9 cellular contexts compared by ENCODE assay signal in the genomic region with DNA sequence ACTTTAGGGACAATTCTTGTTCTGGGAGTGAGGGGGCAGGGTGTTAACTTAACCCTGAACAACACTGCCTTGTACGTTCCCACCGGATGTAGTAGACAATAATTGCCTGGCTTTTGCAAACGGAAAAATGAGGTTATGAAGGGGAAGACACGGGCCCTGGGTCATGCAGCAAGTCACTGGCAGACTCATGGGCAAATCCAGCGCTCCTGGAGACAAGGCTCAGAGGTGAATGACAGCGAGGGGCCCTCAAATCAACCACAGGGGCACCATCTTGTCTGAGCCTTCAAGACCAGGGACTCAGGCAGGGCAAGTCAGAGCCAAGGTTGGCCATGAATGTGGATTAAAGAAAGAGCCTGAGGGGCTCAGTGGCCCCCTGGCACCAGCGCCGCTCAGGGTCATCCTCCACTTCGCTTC. TPM values are rescaled to one million over a fixed set of nuclear protein-coding genes. Genes with fewer than 3 reads are reported as not detected.
DNase-seq lines count a peak whose midpoint lies in the region; ATAC-seq and TF ChIP-seq lines count a peak whose summit lies in the region.
"Had no signal": no experiment of that assay in that cellular context is flagged by ENCODE, and none has a peak within 500 bp of the region (broad histone marks: within the 10 kb centered on the region; RNA-seq: fewer than 3 reads in every experiment).

No MANE protein-coding gene starts in this region.

- peaks cover 9% of the 10 kb centered on the region for H3K27me3 Mint-ChIP-seq in activated naive CD4-positive, alpha-beta T cell treated with anti-CD3 and anti-CD28 coated beads, Interleukin-2, amount 10 ng/mL, durations not matched to agents 7 days and 5 days

- H3K4me3 ChIP-seq in mesendoderm (ENCODE audit: low read length) (no peak overlapping the region), uterus (no peak overlapping the region)
- H3K4me3 ChIP-seq: mucosa of descending colon had no signal

- peaks cover 28% of the 10 kb centered on the region for H3K79me1 ChIP-seq in mesendoderm (ENCODE audit: low read length)

- intact Hi-C loops in uterus (cut with DNase I; ENCODE audit: low total_unique reads), result no loop called here

- peaks cover 45% of the 10 kb centered on the region for H3K79me2 ChIP-seq in mesendoderm (ENCODE audit: control insufficient read depth, insufficient read depth, low read length)

- no peak overlapping the region for H2BK5ac ChIP-seq in mesendoderm (ENCODE audit: low read length)

- ATAC-seq in GM18867 (IDR thresholded peaks at IDR 0.05; ENCODE audit: unreplicated experiment) (no peak), GM19023 (IDR thresholded peaks at IDR 0.05; ENCODE audit: unreplicated experiment) (no peak), HG03378 (IDR thresholded peaks at IDR 0.05; ENCODE audit: unreplicated experiment) (no peak)

- DNase-seq in stimulated activated CD4-positive, alpha-beta T cell treated with anti-CD3 and anti-CD28 coated beads, Interleukin-15, amount 100 ng/mL, for 24 hours, result peak; percentile 67
- DNase-seq in stimulated activated CD4-positive, alpha-beta T cell treated with anti-CD3 and anti-CD28 coated beads, Interleukin-2, amount 100 ng/mL, for 48 hours, result no peak
- DNase-seq in activated naive CD4-positive, alpha-beta T cell treated with anti-CD3 and anti-CD28 coated beads, Interleukin-2, amount 10 ng/mL, durations not matched to agents 7 days and 5 days, result peak; percentile 60
- DNase-seq in mesendoderm (no peak), uterus (no peak)

- H3K4ac ChIP-seq in mesendoderm (ENCODE audit: low read depth, low read length), result no peak overlapping the region

- no peak overlapping the region for H2BK15ac ChIP-seq in mesendoderm (replicated peaks; ENCODE audit: low read depth)

- H3K4me1 Mint-ChIP-seq in activated naive CD4-positive, alpha-beta T cell treated with anti-CD3 and anti-CD28 coated beads, Interleukin-2, amount 10 ng/mL, durations not matched to agents 7 days and 5 days, result peaks cover 71% of the 10 kb centered on the region

- TF ChIP-seq CTCF in uterus (IDR thresholded peaks at IDR 0.05), result no peak

- peaks cover 10% of the 10 kb centered on the region for H3K4me1 ChIP-seq in mesendoderm (ENCODE audit: control insufficient read depth, low read depth, low read length)
- H3K4me1 ChIP-seq in uterus, result peaks cover 0 to 24% of the 10 kb centered on the region in 2 donors

- no peak overlapping the region for H2BK120ac ChIP-seq in mesendoderm (ENCODE audit: low read depth, low read length)

- no peak overlapping the region for H4K8ac ChIP-seq in mesendoderm (ENCODE audit: low read depth, low read length)

- no peak overlapping the region for H2AK5ac ChIP-seq in mesendoderm (ENCODE audit: low read length)

- CTCF ChIA-PET in activated naive CD4-positive, alpha-beta T cell treated with anti-CD3 and anti-CD28 coated beads, Interleukin-2, amount 10 ng/mL, durations not matched to agents 7 days and 5 days (lab: Charles Lee), result interaction anchor here (1.0 to 1.7 kb wide), 2 partner anchors 17 to 96 kb away, joined by 3 read pairs; no protein-coding TSS in a partner anchor

- peak overlapping the region; percentile 4 for H3K18ac ChIP-seq in mesendoderm (ENCODE audit: low read length)

- no peaks in the 10 kb centered on the region for H3K27me3 ChIP-seq in mesendoderm (ENCODE audit: insufficient read depth, low read length, poor library complexity)
- no peaks in the 10 kb centered on the region for H3K27me3 ChIP-seq in uterus

- H3K56ac ChIP-seq in mesendoderm (ENCODE audit: low read length), result no peak overlapping the region

- H3K9me3 ChIP-seq in uterus, result no peaks in the 10 kb centered on the region
- H3K9me3 ChIP-seq: mucosa of descending colon had no signal

- peaks cover 62% of the 10 kb centered on the region for H3K36me3 Mint-ChIP-seq in activated naive CD4-positive, alpha-beta T cell treated with anti-CD3 and anti-CD28 coated beads, Interleukin-2, amount 10 ng/mL, durations not matched to agents 7 days and 5 days

- H3K4me3 Mint-ChIP-seq in activated naive CD4-positive, alpha-beta T cell treated with anti-CD3 and anti-CD28 coated beads, Interleukin-2, amount 10 ng/mL, durations not matched to agents 7 days and 5 days, result peak overlapping the region; percentile 99

- peaks cover 18% of the 10 kb centered on the region for H3K9me3 Mint-ChIP-seq in activated naive CD4-positive, alpha-beta T cell treated with anti-CD3 and anti-CD28 coated beads, Interleukin-2, amount 10 ng/mL, durations not matched to agents 7 days and 5 days

- no peak overlapping the region for H4K5ac ChIP-seq in mesendoderm (ENCODE audit: low read length)

- peak overlapping the region; percentile 97 for H3K27ac Mint-ChIP-seq in activated naive CD4-positive, alpha-beta T cell treated with anti-CD3 and anti-CD28 coated beads, Interleukin-2, amount 10 ng/mL, durations not matched to agents 7 days and 5 days

- no peak overlapping the region for H3K4me2 ChIP-seq in mesendoderm (ENCODE audit: low read length)

- H3K27ac ChIP-seq in mesendoderm (ENCODE audit: low read depth, low read length) (no peak overlapping the region), uterus (peak overlapping the region; percentile 3 to 75)

- TF ChIP-seq POLR2A in uterus (IDR thresholded peaks at IDR 0.05), result no peak

- H3K36me3 ChIP-seq in mesendoderm (ENCODE audit: control insufficient read depth, insufficient read depth, low read length) (no peaks in the 10 kb centered on the region), uterus (no peaks in the 10 kb centered on the region)

- WGBS in mesendoderm (ENCODE audit: extremely low coverage, insufficient coverage, low lambda C conversion rate), result no CpG with 5 or more reads among the region's 9 CpGs

- no peak overlapping the region for H3K23ac ChIP-seq in mesendoderm (ENCODE audit: low read length)

- no peak overlapping the region for H3K9ac ChIP-seq in mesendoderm (ENCODE audit: low read length)

RNA-seq across cellular contexts. Expression of a gene that starts 2.8 kb away (rescaled TPM):
- 11.0 TPM for polyA plus RNA-seq in mesendoderm (2013, experiment 1 of 2)
- polyA plus RNA-seq in mesendoderm (2013, experiment 2 of 2), result 11.3 TPM
- 10 to 100 TPM in 3 of 4 donors, 1 to 10 TPM in 1; 8.5 to 31.6 (median 17.2) TPM for total RNA-seq in uterus

RNA-seq across cellular contexts. Expression of a gene that starts 49.4 kb away (rescaled TPM):
- polyA plus RNA-seq in mesendoderm (2013, experiment 1 of 2), result not detected
- not detected for polyA plus RNA-seq in mesendoderm (2013, experiment 2 of 2)
- total RNA-seq in uterus, result not detected
- total RNA-seq: mucosa of descending colon had no signal

Comparison
In these comparisons a context has a peak if more than half of its experiments do, and no peak if none do; other contexts are left out.
1. DNase-seq: peak in stimulated activated CD4-positive, alpha-beta T cell treated with anti-CD3 and anti-CD28 coated beads, Interleukin-15, amount 100 ng/mL, for 24 hours (single experiment) and activated naive CD4-positive, alpha-beta T cell treated with anti-CD3 and anti-CD28 coated beads, Interleukin-2, amount 10 ng/mL, durations not matched to agents 7 days and 5 days (single experiment); none in stimulated activated CD4-positive, alpha-beta T cell treated with anti-CD3 and anti-CD28 coated beads, Interleukin-2, amount 100 ng/mL, for 48 hours (0 of 2), mesendoderm (single experiment) and uterus (0 of 2).